Comparison of ENCODE assay signal across 22 cellular contexts in genomic region chr20:37961016-37961415, GRCh38. TPM values are rescaled to one million over a fixed set of nuclear protein-coding genes. Genes with fewer than 3 reads are reported as not detected.
DNase-seq lines count a peak whose midpoint lies in the region; ATAC-seq, FAIRE-seq and TF ChIP-seq lines count a peak whose summit lies in the region.
"Had no signal": no experiment of that assay in that cellular context is flagged by ENCODE, and none has a peak within 500 bp of the region (broad histone marks: within the 10 kb centered on the region; RNA-seq: fewer than 3 reads in every experiment).

No MANE protein-coding gene starts in this region.

- H3K79me1 ChIP-seq in trophoblast cell (ENCODE audit: low read length): no peaks in the 10 kb centered on the region

- no peak overlapping the region for H3K9ac ChIP-seq in SK-N-MC (ENCODE audit: insufficient read length)
- no peak overlapping the region for H3K9ac ChIP-seq in trophoblast cell (ENCODE audit: low read length)
- H3K9ac ChIP-seq: BLaER1 had no signal

- no peak for DNase-seq in A549 (ENCODE audit: low read depth in 1 of 2, low spot score in 1 of 2)
- peak; percentile 10 for DNase-seq in SK-N-MC (ENCODE audit: low read depth, low spot score)
- DNase-seq in fibroblast of villous mesenchyme (ENCODE audit: low read depth): peak; percentile 11
- DNase-seq in trophoblast cell: peak; percentile 14 to 86
- no peak for DNase-seq in WERI-Rb-1
- DNase-seq in GM12892 (ENCODE audit: insufficient read length): no peak
- DNase-seq: 8988T; CD4-positive, CD25-positive, alpha-beta regulatory T cell; DMS153; DND-41; GOT3; HFFc6 had no signal

- CTCF ChIA-PET in A549 (lab: Yijun Ruan, JAX): no interaction called here

- no peak overlapping the region for H3K14ac ChIP-seq in trophoblast cell (ENCODE audit: low read length)

- no peak overlapping the region for H3K27ac ChIP-seq in A549
- H3K27ac ChIP-seq in SK-N-MC: no peak overlapping the region
- H3K27ac ChIP-seq in trophoblast cell (ENCODE audit: low read depth, low read length): no peak overlapping the region
- no peak overlapping the region for H3K27ac ChIP-seq in WERI-Rb-1
- H3K27ac ChIP-seq: BLaER1, C4-2B had no signal

- TF ChIP-seq CTCF in A549 (IDR thresholded peaks at IDR 0.05) (no peak), fibroblast of villous mesenchyme (IDR thresholded peaks at IDR 0.05; ENCODE audit: insufficient read depth, low read depth, low read length) (no peak), WERI-Rb-1 (IDR thresholded peaks at IDR 0.05; ENCODE audit: low read depth, low read length) (no peak)

- H3K79me2 ChIP-seq in trophoblast cell (ENCODE audit: control insufficient read depth, insufficient read depth, low read length, poor library complexity): no peaks in the 10 kb centered on the region

- H4K8ac ChIP-seq in trophoblast cell (ENCODE audit: low read depth, low read length): no peak overlapping the region

- no peak overlapping the region for H2BK12ac ChIP-seq in trophoblast cell (ENCODE audit: low read length)

- 24% methylated on average over 1 of the region's 1 CpG for WGBS in A549 (ENCODE audit: missing lambda C conversion rate)
- no CpG with 5 or more reads among the region's 1 CpG for WGBS in trophoblast cell (ENCODE audit: extremely low coverage, insufficient coverage, insufficient read length)

- TF ChIP-seq RAD21 in A549 (conservative IDR thresholded peaks at IDR 0.05 in 1 of 2, IDR thresholded peaks at IDR 0.05 in 1 of 2): no peak

- no peak overlapping the region for H4K12ac ChIP-seq in trophoblast cell (ENCODE audit: low read depth, low read length)

- no peak overlapping the region for H2BK120ac ChIP-seq in trophoblast cell (ENCODE audit: insufficient read depth, low read length, poor library complexity)

- H2AFZ ChIP-seq in trophoblast cell (ENCODE audit: insufficient read depth, low read length, poor library complexity): no peak overlapping the region

- no peak overlapping the region for H4K91ac ChIP-seq in trophoblast cell (ENCODE audit: low read depth, low read length)

- H3K36me3 ChIP-seq in SK-N-MC (ENCODE audit: insufficient read depth, low read length) (no peaks in the 10 kb centered on the region), trophoblast cell (ENCODE audit: control insufficient read depth in 1 of 2, insufficient read depth in 2 of 2, low read length in 2 of 2) (no peaks in the 10 kb centered on the region), WERI-Rb-1 (no peaks in the 10 kb centered on the region)
- H3K36me3 ChIP-seq: BLaER1, HAP-1 had no signal

- TF ChIP-seq POLR2A in A549 (IDR thresholded peaks at IDR 0.05; ENCODE audit: low read length): no peak
- TF ChIP-seq POLR2A in GM12892 (IDR thresholded peaks at IDR 0.05; ENCODE audit: low read depth, low read length): no peak

- H3K4me1 ChIP-seq in A549 (peaks cover 5% of the 10 kb centered on the region; the same call in 1 of the 3 replicates), trophoblast cell (ENCODE audit: control insufficient read depth in 1 of 2, insufficient read depth in 2 of 2, low read length in 2 of 2) (no peaks in the 10 kb centered on the region)
- H3K4me1 ChIP-seq: Caco-2, HAP-1 had no signal

- FAIRE-seq in A549 (lab: Jason Lieb, UNC) (peak; percentile 13), GM12892 (lab: Jason Lieb, UNC) (no peak)
- FAIRE-seq: G401.6, GM12891, H54 had no signal

- H3K4ac ChIP-seq in trophoblast cell (ENCODE audit: low read depth, low read length): no peak overlapping the region

- H2AK5ac ChIP-seq in trophoblast cell (ENCODE audit: low read length): no peak overlapping the region

- ATAC-seq in A549: no peak
- ATAC-seq in HG02981 (IDR thresholded peaks at IDR 0.05; ENCODE audit: unreplicated experiment): no peak
- ATAC-seq: CD8-positive, alpha-beta T cell had no signal

- H3K4me2 ChIP-seq in A549 (no peak overlapping the region), trophoblast cell (ENCODE audit: low read length) (no peak overlapping the region)
- H3K4me2 ChIP-seq: BLaER1 had no signal

- H3K27me3 ChIP-seq in trophoblast cell (ENCODE audit: insufficient read depth, low read length) (no peaks in the 10 kb centered on the region), WERI-Rb-1 (ENCODE audit: insufficient read depth, low read depth, severe bottlenecking) (no peaks in the 10 kb centered on the region)
- H3K27me3 ChIP-seq: BLaER1 had no signal

- POLR2A ChIA-PET in A549 (lab: Yijun Ruan, JAX): no interaction called here

- H3K9me3 ChIP-seq in A549 (peaks cover 36% of the 10 kb centered on the region), SK-N-MC (ENCODE audit: low read depth, low read length) (no peaks in the 10 kb centered on the region), trophoblast cell (ENCODE audit: insufficient read depth, low read depth, low read length) (no peaks in the 10 kb centered on the region), WERI-Rb-1 (ENCODE audit: severe bottlenecking) (peaks cover 8% of the 10 kb centered on the region)
- H3K9me3 ChIP-seq: BLaER1, Caco-2, HAP-1 had no signal

- H3K18ac ChIP-seq in trophoblast cell (ENCODE audit: low read length): no peak overlapping the region

- H3K23ac ChIP-seq in trophoblast cell (ENCODE audit: low read length): no peak overlapping the region

- no peak overlapping the region for H2BK5ac ChIP-seq in trophoblast cell (ENCODE audit: low read depth, low read length, poor library complexity)

- no peak for TF ChIP-seq EP300 in A549 (IDR thresholded peaks at IDR 0.05)

- H3K4me3 ChIP-seq in A549 (no peak overlapping the region), SK-N-MC (no peak overlapping the region), fibroblast of villous mesenchyme (ENCODE audit: low read depth, low read length) (no peak overlapping the region), trophoblast cell (ENCODE audit: low read depth, low read length) (no peak overlapping the region), WERI-Rb-1 (ENCODE audit: low read depth, low read length) (no peak overlapping the region)
- H3K4me3 ChIP-seq: BLaER1, HAP-1 had no signal

TF ChIP-seq in A549, 52 proteins besides CTCF, POLR2A, EP300 and RAD21:
- TF ChIP-seq NR3C1 (IDR thresholded peaks at IDR 0.05) (no peak), HES2 (IDR thresholded peaks at IDR 0.05) (no peak), ZC3H11A (IDR thresholded peaks at IDR 0.05) (no peak), SREBF2 (IDR thresholded peaks at IDR 0.05) (no peak), RARB (CRISPR knock-in tag; IDR thresholded peaks at IDR 0.05) (no peak), EHF (CRISPR knock-in tag; IDR thresholded peaks at IDR 0.05) (no peak), NFE2L2 (conservative IDR thresholded peaks at IDR 0.05; ENCODE audit: low read length) (no peak), ZNF302 (CRISPR knock-in tag; IDR thresholded peaks at IDR 0.05) (no peak), TP53 (CRISPR knock-in tag; IDR thresholded peaks at IDR 0.05) (no peak), BCL3 (IDR thresholded peaks at IDR 0.05) (no peak), HOXB13 (CRISPR knock-in tag; IDR thresholded peaks at IDR 0.05; ENCODE audit: low read depth) (no peak), CBX8 (IDR thresholded peaks at IDR 0.05) (no peak), PHF8 (IDR thresholded peaks at IDR 0.05; ENCODE audit: borderline replicate concordance, low read depth) (no peak), FOSB (CRISPR knock-in tag; IDR thresholded peaks at IDR 0.05) (no peak), HOXB5 (CRISPR knock-in tag; IDR thresholded peaks at IDR 0.05) (no peak), ZSCAN20 (CRISPR knock-in tag; IDR thresholded peaks at IDR 0.05) (no peak)

RNA-seq across cellular contexts. Expression of gene VSTM2L, which starts 58.1 kb away (rescaled TPM):
- 1.9 and 2.0 TPM in 2 replicates for polyA plus RNA-seq in A549 (2011; rRNA removed)
- 2.6 and 3.7 TPM in 2 replicates for polyA plus RNA-seq in A549 (2012; cell fraction: cytosol; rRNA removed)
- 4.1 and 5.2 TPM in 2 replicates for polyA plus RNA-seq in A549 (2012; cell fraction: nucleus; rRNA removed)
- 3.7 to 7.4 TPM (median 5.8 TPM) in 3 replicates for polyA plus RNA-seq in A549 (2017; fragmentation: RNase III; extraction: RNeasy Plus Mini Kit Qiagen cat#74134 plus additional on column Dnase treatment)
- 0.92 and 1.3 TPM in 2 replicates for polyA minus RNA-seq in A549 (2011; rRNA and poly(A)+ RNA removed)
- total RNA-seq in fibroblast of villous mesenchyme: 0.32 and 1.3 TPM in 2 replicates
- 6.7 and 7.5 TPM in 2 replicates for polyA plus RNA-seq in trophoblast cell (2013)
- 0.30 TPM for polyA plus RNA-seq in GM12892 (2012; ENCODE audit: missing spikeins)
- total RNA-seq: B cell; Caco-2; CD4-positive, CD25-positive, alpha-beta regulatory T cell; CD8-positive, alpha-beta T cell had no signal
- polyA plus RNA-seq: CD4-positive, CD25-positive, alpha-beta regulatory T cell had no signal

Comparison
In these comparisons a context has a peak if more than half of its experiments do, and no peak if none do; other contexts are left out.
1. DNase-seq: peak in SK-N-MC (single experiment), fibroblast of villous mesenchyme (single experiment) and trophoblast cell (2 of 2); none in A549 (0 of 2), WERI-Rb-1 (single experiment) and GM12892 (single experiment).